9 cellular contexts compared by ENCODE assay signal in genomic region chr10:12448340-12448728, GRCh38.
DNase-seq lines count a peak whose midpoint lies in the region; ATAC-seq and TF ChIP-seq lines count a peak whose summit lies in the region.
"Had no signal": no experiment of that assay in that cellular context is flagged by ENCODE, and none has a peak within 500 bp of the region (broad histone marks: within the 10 kb centered on the region; RNA-seq: fewer than 3 reads in every experiment).

No MANE protein-coding gene starts in this region.

- H3K4me2 ChIP-seq in osteoblast (ENCODE audit: insufficient read depth, low read length): peak overlapping the region; percentile 74
- H3K4me2 ChIP-seq in GM23338: no peak overlapping the region

- H2AFZ ChIP-seq in osteoblast (ENCODE audit: low read length) (peak overlapping the region; percentile 45), GM23338 (no peak overlapping the region)

- no peaks in the 10 kb centered on the region for H3K9me3 ChIP-seq in CD8-positive, alpha-beta memory T cell (ENCODE audit: low read length)
- H3K9me3 ChIP-seq in osteoblast (ENCODE audit: low read depth, low read length): no peaks in the 10 kb centered on the region

- CTCF ChIA-PET in CD8-positive, alpha-beta memory T cell (lab: Charles Lee): no interaction called here

- no peaks in the 10 kb centered on the region for H3K27me3 Mint-ChIP-seq in CD8-positive, alpha-beta memory T cell
- H3K27me3 Mint-ChIP-seq in IgD-negative memory B cell: no peaks in the 10 kb centered on the region
- no peaks in the 10 kb centered on the region for H3K27me3 Mint-ChIP-seq in activated T-helper 17 cell treated with anti-CD3 and anti-CD28 coated beads, Interleukin-2, amount 50 U/mL, for 72 hours
- peaks cover 8% of the 10 kb centered on the region for H3K27me3 Mint-ChIP-seq in GM23338 (ENCODE audit: insufficient read depth, low read depth, poor library complexity)

- peaks cover 13% of the 10 kb centered on the region; the same call in 1 of the 2 replicates for H3K9me2 ChIP-seq in GM23338 (ENCODE audit: insufficient read depth)

- no peaks in the 10 kb centered on the region for H3F3A ChIP-seq in GM23338 (replicated peaks; ENCODE audit: low read depth)

- H3K36me3 ChIP-seq in CD8-positive, alpha-beta memory T cell (ENCODE audit: insufficient read depth, low read length): no peaks in the 10 kb centered on the region
- H3K36me3 ChIP-seq in osteoblast (ENCODE audit: insufficient read depth, low read length) (no peaks in the 10 kb centered on the region), GM23338 (ENCODE audit: insufficient read depth) (no peaks in the 10 kb centered on the region)

- peak overlapping the region; percentile 2 to 82 (median 75) for H3K4me3 Mint-ChIP-seq in CD8-positive, alpha-beta memory T cell
- H3K4me3 Mint-ChIP-seq in IgD-negative memory B cell (peak overlapping the region in 2 of 4 donors; percentile 36 to 89), GM23338 (no peak overlapping the region)
- H3K4me3 Mint-ChIP-seq in activated T-helper 17 cell treated with anti-CD3 and anti-CD28 coated beads, Interleukin-2, amount 50 U/mL, for 72 hours: peak overlapping the region; percentile 96
- H3K4me3 Mint-ChIP-seq: neural crest cell had no signal

- no peaks in the 10 kb centered on the region for H3K79me2 ChIP-seq in osteoblast (ENCODE audit: insufficient read depth, low read length)
- no peaks in the 10 kb centered on the region for H3K79me2 ChIP-seq in GM23338 (replicated peaks; ENCODE audit: insufficient read depth)

- no peak for DNase-seq in CD8-positive, alpha-beta memory T cell
- no peak for DNase-seq in osteoblast (ENCODE audit: insufficient read length, low spot score, missing footprints)
- no peak for DNase-seq in NCI-H2029 treated with DMSO at 0.1 percent for 48 hours (lab: John Stamatoyannopoulos, UW)
- no peak for DNase-seq in GM23338 (ENCODE audit: low spot score)
- DNase-seq in iPS-NIHi11 (ENCODE audit: low spot score): no peak

- peak overlapping the region; percentile 86 to 99 (median 94) for H3K27ac Mint-ChIP-seq in CD8-positive, alpha-beta memory T cell
- H3K27ac Mint-ChIP-seq in IgD-negative memory B cell: peak overlapping the region; percentile 49 to 91 (median 74)
- peak overlapping the region; percentile 100 for H3K27ac Mint-ChIP-seq in activated T-helper 17 cell treated with anti-CD3 and anti-CD28 coated beads, Interleukin-2, amount 50 U/mL, for 72 hours
- H3K27ac Mint-ChIP-seq in GM23338: no peak overlapping the region

- POLR2A ChIA-PET in CD8-positive, alpha-beta memory T cell (lab: Charles Lee): no interaction called here

- H3K27ac ChIP-seq in CD8-positive, alpha-beta memory T cell (ENCODE audit: low read depth, low read length): no peak overlapping the region
- H3K27ac ChIP-seq in osteoblast (ENCODE audit: low read depth, low read length) (peak overlapping the region; percentile 87), GM23338 (ENCODE audit: low read depth) (no peak overlapping the region)

- H4K20me1 ChIP-seq in osteoblast (ENCODE audit: insufficient read depth, low read length) (no peaks in the 10 kb centered on the region), GM23338 (replicated peaks; ENCODE audit: insufficient read depth) (no peaks in the 10 kb centered on the region)

- no peaks in the 10 kb centered on the region for H3K27me3 ChIP-seq in CD8-positive, alpha-beta memory T cell (ENCODE audit: insufficient read depth, low read length, poor library complexity, severe bottlenecking)
- H3K27me3 ChIP-seq in osteoblast (ENCODE audit: insufficient read depth, low read length) (no peaks in the 10 kb centered on the region), GM23338 (ENCODE audit: insufficient read depth) (no peaks in the 10 kb centered on the region)

- no peak overlapping the region for H3K4me3 ChIP-seq in CD8-positive, alpha-beta memory T cell (ENCODE audit: low read length)
- peak overlapping the region; percentile 46 for H3K4me3 ChIP-seq in osteoblast (ENCODE audit: insufficient read depth, low read length)
- H3K4me3 ChIP-seq in GM23338: no peak overlapping the region

- peaks cover 13% of the 10 kb centered on the region for H3K4me1 ChIP-seq in CD8-positive, alpha-beta memory T cell (ENCODE audit: insufficient read depth, low read length)
- peaks cover 10% of the 10 kb centered on the region for H3K4me1 ChIP-seq in osteoblast (ENCODE audit: insufficient read depth, low read length)
- H3K4me1 ChIP-seq in GM23338 (ENCODE audit: insufficient read depth): peaks cover 11% of the 10 kb centered on the region; the same call in 1 of the 2 replicates

- peak; percentile 11 for ATAC-seq in activated T-helper 17 cell treated with anti-CD3 and anti-CD28 coated beads, Interleukin-2, amount 50 U/mL, for 72 hours (replicated peaks)
- ATAC-seq in HG03439 (IDR thresholded peaks at IDR 0.05; ENCODE audit: unreplicated experiment) (no peak), GM23338 (no peak)

- TF ChIP-seq CTCF in osteoblast (IDR thresholded peaks at IDR 0.05; ENCODE audit: extremely low read depth, low read depth, low read length) (no peak), GM23338 (conservative IDR thresholded peaks at IDR 0.05; ENCODE audit: low read depth in 2 of 2) (no peak)

- H3K36me3 Mint-ChIP-seq in CD8-positive, alpha-beta memory T cell: no peaks in the 10 kb centered on the region
- peaks cover 3% of the 10 kb centered on the region for H3K36me3 Mint-ChIP-seq in IgD-negative memory B cell
- H3K36me3 Mint-ChIP-seq in activated T-helper 17 cell treated with anti-CD3 and anti-CD28 coated beads, Interleukin-2, amount 50 U/mL, for 72 hours (ENCODE audit: low read depth): peaks cover 11% of the 10 kb centered on the region
- H3K36me3 Mint-ChIP-seq in GM23338 (ENCODE audit: low read depth): no peaks in the 10 kb centered on the region

- H3K4me1 Mint-ChIP-seq in CD8-positive, alpha-beta memory T cell: peaks cover 28 to 54% (median 43%) of the 10 kb centered on the region in 3 donors
- H3K4me1 Mint-ChIP-seq in IgD-negative memory B cell (peaks cover 24 to 46% (median 46%) of the 10 kb centered on the region in 3 donors), GM23338 (peaks cover 16% of the 10 kb centered on the region)
- H3K4me1 Mint-ChIP-seq in activated T-helper 17 cell treated with anti-CD3 and anti-CD28 coated beads, Interleukin-2, amount 50 U/mL, for 72 hours: peaks cover 22% of the 10 kb centered on the region
- H3K4me1 Mint-ChIP-seq: neural crest cell had no signal

- no peaks in the 10 kb centered on the region for H3K9me3 Mint-ChIP-seq in CD8-positive, alpha-beta memory T cell
- H3K9me3 Mint-ChIP-seq in IgD-negative memory B cell: no peaks in the 10 kb centered on the region
- peaks cover 10% of the 10 kb centered on the region for H3K9me3 Mint-ChIP-seq in activated T-helper 17 cell treated with anti-CD3 and anti-CD28 coated beads, Interleukin-2, amount 50 U/mL, for 72 hours
- no peaks in the 10 kb centered on the region for H3K9me3 Mint-ChIP-seq in GM23338
- H3K9me3 Mint-ChIP-seq: neural crest cell had no signal

TF ChIP-seq in GM23338, 12 proteins besides CTCF, POLR2A, EP300 and RAD21:
- TF ChIP-seq ZNF114 (CRISPR knock-in tag; IDR thresholded peaks at IDR 0.05) (no peak), EZH2 (IDR thresholded peaks at IDR 0.05; ENCODE audit: low read depth, unreplicated experiment) (no peak), NANOG (IDR thresholded peaks at IDR 0.05; ENCODE audit: borderline replicate concordance) (no peak), ETS1 (IDR thresholded peaks at IDR 0.05) (no peak), CREB1 (CRISPR knock-in tag; IDR thresholded peaks at IDR 0.05; ENCODE audit: low read depth) (no peak)
TF ChIP-seq in GM23338: peak in this region for 0.
